In the genomic region with DNA sequence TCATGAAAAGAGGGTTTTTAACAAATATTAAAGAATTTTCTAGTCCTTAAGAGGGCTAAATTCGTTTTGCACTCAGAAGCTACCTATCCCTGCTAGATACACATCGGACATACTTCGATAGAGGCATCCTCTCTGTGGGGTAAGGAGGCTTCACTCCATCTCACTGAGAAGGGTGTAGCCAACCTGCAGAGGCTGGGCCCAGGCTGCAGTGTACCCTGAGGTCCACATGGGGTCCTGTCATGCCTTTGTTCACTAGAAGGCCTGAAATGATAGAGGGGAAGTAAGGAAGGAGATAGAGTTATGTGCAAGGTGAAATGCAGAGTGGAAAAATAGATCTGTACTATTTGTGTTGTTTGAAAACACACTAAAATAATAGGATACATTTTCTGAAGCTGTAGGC, we compare ENCODE assay signal across 13 cellular contexts. TPM values are rescaled to one million over a fixed set of nuclear protein-coding genes. Genes with fewer than 3 reads are reported as not detected.
DNase-seq lines count a peak whose midpoint lies in the region; ATAC-seq and TF ChIP-seq lines count a peak whose summit lies in the region.
"Had no signal": no experiment of that assay in that cellular context is flagged by ENCODE, and none has a peak within 500 bp of the region (broad histone marks: within the 10 kb centered on the region; RNA-seq: fewer than 3 reads in every experiment).

No MANE protein-coding gene starts in this region.

- in situ Hi-C loops in ACHN (cut with HindIII; ENCODE audit: low pct_ligation_motif_present, low pct_unique_long_range_greater_than_20kb, low sequenced_read_pairs), result no loop called here
- in situ Hi-C loops in GM13977 (cut with MboI; ENCODE audit: low pct_unique_long_range_greater_than_20kb, low sequenced_read_pairs, unreplicated experiment), result no loop called here
- in situ Hi-C loops in astrocyte of the cerebellum (cut with HindIII; ENCODE audit: low sequenced_read_pairs), result no loop called here

- H3K27ac Mint-ChIP-seq in activated T-helper 1 cell treated with anti-CD3 and anti-CD28 coated beads, Interleukin-12 subunit alpha, Interleukin-12 subunit beta, Interleukin-2, Interleukin-4 antibody, amounts not matched to agents 30 ng/mL and 10 ng/mL and 1 ng/mL, durations not matched to agents 14 hours and 24 hours and 36 hours, result no peak overlapping the region

- H3K4me1 Mint-ChIP-seq in activated T-helper 1 cell treated with anti-CD3 and anti-CD28 coated beads, Interleukin-12 subunit alpha, Interleukin-12 subunit beta, Interleukin-2, Interleukin-4 antibody, amounts not matched to agents 30 ng/mL and 10 ng/mL and 1 ng/mL, durations not matched to agents 14 hours and 24 hours and 36 hours (ENCODE audit: low read depth), result no peaks in the 10 kb centered on the region

- no peaks in the 10 kb centered on the region for H3K27me3 Mint-ChIP-seq in activated T-helper 1 cell treated with anti-CD3 and anti-CD28 coated beads, Interleukin-12 subunit alpha, Interleukin-12 subunit beta, Interleukin-2, Interleukin-4 antibody, amounts not matched to agents 30 ng/mL and 10 ng/mL and 1 ng/mL, durations not matched to agents 14 hours and 24 hours and 36 hours (ENCODE audit: insufficient read depth)

- intact Hi-C loops in activated T-helper 1 cell treated with anti-CD3 and anti-CD28 coated beads, Interleukin-12 subunit alpha, Interleukin-12 subunit beta, Interleukin-2, Interleukin-4 antibody, amounts not matched to agents 30 ng/mL and 10 ng/mL and 1 ng/mL, durations not matched to agents 14 hours and 24 hours and 36 hours (cut with micrococcal nuclease), result no loop called here

- DNase-seq in ACHN (peak; percentile 2), GM13977 (ENCODE audit: low spot score) (peak; percentile 32), HT-29 (ENCODE audit: low spot score) (peak; percentile 42), astrocyte of the cerebellum (ENCODE audit: low read depth) (no peak), hypothalamus (lab: John Stamatoyannopoulos, UW) (no peak)
- DNase-seq in activated T-helper 1 cell treated with anti-CD3 and anti-CD28 coated beads, Interleukin-12 subunit alpha, Interleukin-12 subunit beta, Interleukin-2, Interleukin-4 antibody, amounts not matched to agents 30 ng/mL and 10 ng/mL and 1 ng/mL, durations not matched to agents 14 hours and 24 hours and 36 hours (ENCODE audit: low spot score), result no peak
- DNase-seq in activated CD4-positive, alpha-beta T cell treated with anti-CD3 and anti-CD28 coated beads, Interleukin-2, amount 50 U/mL, for 1 hour, result no peak
- DNase-seq: activated T-cell treated with anti-CD3 and anti-CD28 coated beads, Interleukin-2, amount 50 U/mL, for 1 hour; cerebellar nuclear complex; foreskin fibroblast; stimulated activated naive CD4-positive, alpha-beta T cell had no signal

- H3K36me3 Mint-ChIP-seq in activated T-helper 1 cell treated with anti-CD3 and anti-CD28 coated beads, Interleukin-12 subunit alpha, Interleukin-12 subunit beta, Interleukin-2, Interleukin-4 antibody, amounts not matched to agents 30 ng/mL and 10 ng/mL and 1 ng/mL, durations not matched to agents 14 hours and 24 hours and 36 hours (ENCODE audit: low read depth), result peaks cover 37% of the 10 kb centered on the region

- H3K4me3 ChIP-seq in astrocyte of the cerebellum (ENCODE audit: low read depth, low read length), result no peak overlapping the region
- H3K4me3 ChIP-seq: skin epidermis had no signal

- ATAC-seq in HG02571 (IDR thresholded peaks at IDR 0.05; ENCODE audit: unreplicated experiment), result no peak

- TF ChIP-seq CTCF in GM13977 (IDR thresholded peaks at IDR 0.05; ENCODE audit: extremely low read depth, insufficient read depth, missing control alignments) (peak; percentile 34), astrocyte of the cerebellum (IDR thresholded peaks at IDR 0.05; ENCODE audit: low read depth, low read length, missing control alignments) (peak; percentile 21)

- H3K9me3 Mint-ChIP-seq in activated T-helper 1 cell treated with anti-CD3 and anti-CD28 coated beads, Interleukin-12 subunit alpha, Interleukin-12 subunit beta, Interleukin-2, Interleukin-4 antibody, amounts not matched to agents 30 ng/mL and 10 ng/mL and 1 ng/mL, durations not matched to agents 14 hours and 24 hours and 36 hours, result no peaks in the 10 kb centered on the region

- H3K4me3 Mint-ChIP-seq in activated T-helper 1 cell treated with anti-CD3 and anti-CD28 coated beads, Interleukin-12 subunit alpha, Interleukin-12 subunit beta, Interleukin-2, Interleukin-4 antibody, amounts not matched to agents 30 ng/mL and 10 ng/mL and 1 ng/mL, durations not matched to agents 14 hours and 24 hours and 36 hours, result no peak overlapping the region

RNA-seq across cellular contexts. Expression of gene IGSF9B, which starts 45.6 kb away (rescaled TPM):
- 5.6 TPM in 2 replicates for total RNA-seq in HT-29 (2014; rRNA removed; shearing (Covaris generic))
- 73.6 and 77.2 TPM in 2 replicates for total RNA-seq in activated T-helper 1 cell treated with anti-CD3 and anti-CD28 coated beads, Interleukin-12 subunit alpha, Interleukin-12 subunit beta, Interleukin-2, Interleukin-4 antibody, amounts not matched to agents 30 ng/mL and 10 ng/mL and 1 ng/mL, durations not matched to agents 14 hours and 24 hours and 36 hours

Comparison
In these comparisons a context has a peak if more than half of its experiments do, and no peak if none do; other contexts are left out.
1. DNase-seq: peak in ACHN (single experiment), GM13977 (single experiment) and HT-29 (single experiment); none in astrocyte of the cerebellum (single experiment), hypothalamus (0 of 51), activated T-helper 1 cell treated with anti-CD3 and anti-CD28 coated beads, Interleukin-12 subunit alpha, Interleukin-12 subunit beta, Interleukin-2, Interleukin-4 antibody, amounts not matched to agents 30 ng/mL and 10 ng/mL and 1 ng/mL, durations not matched to agents 14 hours and 24 hours and 36 hours (single experiment) and activated CD4-positive, alpha-beta T cell treated with anti-CD3 and anti-CD28 coated beads, Interleukin-2, amount 50 U/mL, for 1 hour (single experiment).
2. RNA of gene IGSF9B, which starts 45.6 kb away (total RNA-seq): 73.6 to 77.2 TPM in activated T-helper 1 cell treated with anti-CD3 and anti-CD28 coated beads, Interleukin-12 subunit alpha, Interleukin-12 subunit beta, Interleukin-2, Interleukin-4 antibody, amounts not matched to agents 30 ng/mL and 10 ng/mL and 1 ng/mL, durations not matched to agents 14 hours and 24 hours and 36 hours; 5.6 TPM in HT-29; every median in the first group is over 10 times any median in the second.